In genomic region chr4:185304944-185305690, GRCh38 we compare ENCODE assay signal across 8 cellular contexts.
A peak's percentile ranks its signal among the peaks of the same experiment; 100 is the strongest.
DNase-seq lines count a peak whose midpoint lies in the region; ATAC-seq and TF ChIP-seq lines count a peak whose summit lies in the region.

No MANE protein-coding gene starts in this region.

- H3K4me3 ChIP-seq in HUES64 (ENCODE audit: low read length) (no peak overlapping the region), hepatocyte (no peak overlapping the region), sigmoid colon (no peak overlapping the region)

- CTCF ChIA-PET in activated CD4-positive, alpha-beta memory T cell treated with anti-CD3 and anti-CD28 coated beads, Interleukin-2, amount 10 ng/mL, durations not matched to agents 7 days and 5 days (lab: Charles Lee), result no interaction called here

- no peaks in the 10 kb centered on the region for H3K9me3 Mint-ChIP-seq in activated CD4-positive, alpha-beta memory T cell treated with anti-CD3 and anti-CD28 coated beads, Interleukin-2, amount 10 ng/mL, durations not matched to agents 7 days and 5 days
- no peaks in the 10 kb centered on the region for H3K9me3 Mint-ChIP-seq in stimulated activated naive CD8-positive, alpha-beta T cell treated with anti-CD3 and anti-CD28 coated beads, Interleukin-15, amount 100 ng/mL, for 72 hours

- no peak overlapping the region for H3K27ac Mint-ChIP-seq in activated CD4-positive, alpha-beta memory T cell treated with anti-CD3 and anti-CD28 coated beads, Interleukin-2, amount 10 ng/mL, durations not matched to agents 7 days and 5 days
- peak overlapping the region in 1 of 2 donors; percentile 55 for H3K27ac Mint-ChIP-seq in stimulated activated naive CD8-positive, alpha-beta T cell treated with anti-CD3 and anti-CD28 coated beads, Interleukin-15, amount 100 ng/mL, for 72 hours

- H3K27ac ChIP-seq in HUES64 (ENCODE audit: low read depth, low read length), result peak overlapping the region; percentile 97
- H3K27ac ChIP-seq in hepatocyte, result no peak overlapping the region
- H3K27ac ChIP-seq in sigmoid colon, result peak overlapping the region in 1 of 4 donors; percentile 43

- no peaks in the 10 kb centered on the region for H3K27me3 Mint-ChIP-seq in activated CD4-positive, alpha-beta memory T cell treated with anti-CD3 and anti-CD28 coated beads, Interleukin-2, amount 10 ng/mL, durations not matched to agents 7 days and 5 days
- H3K27me3 Mint-ChIP-seq in stimulated activated naive CD8-positive, alpha-beta T cell treated with anti-CD3 and anti-CD28 coated beads, Interleukin-15, amount 100 ng/mL, for 72 hours, result no peaks in the 10 kb centered on the region

- POLR2A ChIA-PET in activated CD4-positive, alpha-beta memory T cell treated with anti-CD3 and anti-CD28 coated beads, Interleukin-2, amount 10 ng/mL, durations not matched to agents 7 days and 5 days (lab: Charles Lee), result no interaction called here

- TF ChIP-seq EP300 in sigmoid colon (IDR thresholded peaks at IDR 0.05), result no peak

- 72% methylated on average over 5 of the region's 5 CpGs for WGBS in HUES64
- WGBS in hepatocyte (ENCODE audit: low lambda C conversion rate, missing lambda C conversion rate), result 83% methylated on average over 5 of the region's 5 CpGs
- WGBS in sigmoid colon, 2 donors, result 82 to 87% methylated on average over 5 of the region's 5 CpGs

- peak; percentile 37 for ATAC-seq in GM21529 (IDR thresholded peaks at IDR 0.05; ENCODE audit: unreplicated experiment)
- ATAC-seq in stimulated activated naive CD8-positive, alpha-beta T cell treated with anti-CD3 and anti-CD28 coated beads, Interleukin-15, amount 100 ng/mL, for 72 hours, result peak; percentile 83

- peaks cover 10% of the 10 kb centered on the region for H3K4me1 Mint-ChIP-seq in activated CD4-positive, alpha-beta memory T cell treated with anti-CD3 and anti-CD28 coated beads, Interleukin-2, amount 10 ng/mL, durations not matched to agents 7 days and 5 days
- peaks cover 7% of the 10 kb centered on the region for H3K4me1 Mint-ChIP-seq in stimulated activated naive CD8-positive, alpha-beta T cell treated with anti-CD3 and anti-CD28 coated beads, Interleukin-15, amount 100 ng/mL, for 72 hours

- H3K4me2 ChIP-seq in hepatocyte, result no peak overlapping the region

- TF ChIP-seq POLR2A in sigmoid colon (IDR thresholded peaks at IDR 0.05), result no peak

- no peak overlapping the region for H2AFZ ChIP-seq in hepatocyte

- no peaks in the 10 kb centered on the region for H3K79me2 ChIP-seq in hepatocyte

- H3K4me1 ChIP-seq in HUES64 (ENCODE audit: insufficient read depth, low read length) (peaks cover 30% of the 10 kb centered on the region), hepatocyte (ENCODE audit: insufficient read depth) (no peaks in the 10 kb centered on the region), sigmoid colon (peaks cover 0 to 12% (median 3%) of the 10 kb centered on the region in 4 donors)

- H3K9me3 ChIP-seq in HUES64 (ENCODE audit: insufficient read depth, low read depth, low read length) (no peaks in the 10 kb centered on the region), hepatocyte (ENCODE audit: low read depth) (no peaks in the 10 kb centered on the region), sigmoid colon (no peaks in the 10 kb centered on the region)

- H3K4me3 Mint-ChIP-seq in activated CD4-positive, alpha-beta memory T cell treated with anti-CD3 and anti-CD28 coated beads, Interleukin-2, amount 10 ng/mL, durations not matched to agents 7 days and 5 days, result no peak overlapping the region
- no peak overlapping the region for H3K4me3 Mint-ChIP-seq in stimulated activated naive CD8-positive, alpha-beta T cell treated with anti-CD3 and anti-CD28 coated beads, Interleukin-15, amount 100 ng/mL, for 72 hours

- H3K36me3 ChIP-seq in HUES64 (ENCODE audit: insufficient read depth, low read length) (peaks cover 3% of the 10 kb centered on the region; the same call in 1 of the 2 replicates), hepatocyte (replicated peaks; ENCODE audit: insufficient read depth, low read depth) (no peaks in the 10 kb centered on the region), sigmoid colon (peaks cover 0 to under 1% (median 0%) of the 10 kb centered on the region in 4 donors)

- DNase-seq in DMS 273 (lab: John Stamatoyannopoulos, UW; ENCODE audit: unreplicated experiment) (peak; percentile 7), DMS 273 treated with DMSO at 0.1 percent for 48 hours (lab: John Stamatoyannopoulos, UW) (no peak), hepatocyte (ENCODE audit: low spot score) (peak; percentile 18), sigmoid colon (no peak)
- peak; percentile 17 for DNase-seq in activated CD4-positive, alpha-beta memory T cell treated with anti-CD3 and anti-CD28 coated beads, Interleukin-2, amount 10 ng/mL, durations not matched to agents 7 days and 5 days
- peak; percentile 19 to 32 for DNase-seq in stimulated activated naive CD8-positive, alpha-beta T cell treated with anti-CD3 and anti-CD28 coated beads, Interleukin-15, amount 100 ng/mL, for 72 hours

- peak overlapping the region; percentile 37; the same call in 1 of the 2 replicates for H3K9ac ChIP-seq in HUES64 (ENCODE audit: low read depth, low read length)

- peaks cover 8% of the 10 kb centered on the region for H3K36me3 Mint-ChIP-seq in activated CD4-positive, alpha-beta memory T cell treated with anti-CD3 and anti-CD28 coated beads, Interleukin-2, amount 10 ng/mL, durations not matched to agents 7 days and 5 days (ENCODE audit: low read depth)

- intact Hi-C loops in sigmoid colon (cut with DNase I), result no loop called here

- H3K27me3 ChIP-seq in HUES64 (ENCODE audit: insufficient read depth, low read length) (no peaks in the 10 kb centered on the region), hepatocyte (no peaks in the 10 kb centered on the region), sigmoid colon (no peaks in the 10 kb centered on the region)

- no peaks in the 10 kb centered on the region for H4K20me1 ChIP-seq in hepatocyte (ENCODE audit: insufficient read depth, poor library complexity, severe bottlenecking)

- H3K9me2 ChIP-seq in hepatocyte (replicated peaks; ENCODE audit: insufficient read depth), result no peaks in the 10 kb centered on the region

- peak; percentile 24 for TF ChIP-seq CTCF in hepatocyte (IDR thresholded peaks at IDR 0.05; ENCODE audit: poor library complexity)
- no peak for TF ChIP-seq CTCF in sigmoid colon (IDR thresholded peaks at IDR 0.05)

Comparison
In these comparisons a context has a peak if more than half of its experiments do, and no peak if none do; other contexts are left out.
1. DNase-seq: peak in DMS 273 (single experiment), activated CD4-positive, alpha-beta memory T cell treated with anti-CD3 and anti-CD28 coated beads, Interleukin-2, amount 10 ng/mL, durations not matched to agents 7 days and 5 days (single experiment), hepatocyte (single experiment) and stimulated activated naive CD8-positive, alpha-beta T cell treated with anti-CD3 and anti-CD28 coated beads, Interleukin-15, amount 100 ng/mL, for 72 hours (2 of 2); none in DMS 273 treated with DMSO at 0.1 percent for 48 hours (single experiment) and sigmoid colon (single experiment).